ENCODE assay signal across 24 cellular contexts in the genomic region with DNA sequence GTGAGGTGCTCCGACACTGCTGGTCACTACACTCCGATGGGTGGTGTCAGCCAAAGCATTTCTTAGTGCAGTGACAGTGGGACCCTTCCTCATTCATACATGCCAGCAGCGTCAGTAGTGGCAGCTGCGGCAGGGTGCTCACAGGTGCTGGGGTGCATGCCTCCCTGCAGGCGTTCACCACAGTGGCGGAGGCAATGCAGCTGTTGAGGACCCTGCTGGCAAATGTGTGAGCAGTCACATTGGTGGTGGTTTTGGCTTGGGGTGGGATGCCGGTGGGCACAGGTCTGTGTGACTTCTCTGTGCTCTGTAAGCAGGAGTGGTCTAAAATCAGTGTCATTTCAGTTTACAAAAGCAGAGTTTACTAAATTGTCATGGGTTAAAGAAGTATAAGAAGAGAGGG.
"Had no signal": no experiment of that assay in that cellular context is flagged by ENCODE, and none has a peak within 500 bp of the region (broad histone marks: within the 10 kb centered on the region; RNA-seq: fewer than 3 reads in every experiment).

No MANE protein-coding gene starts in this region.

- H3K36me3 ChIP-seq: esophagus squamous epithelium, gastrocnemius medialis, left lung, sigmoid colon, upper lobe of left lung had no signal

- H3K4me1 Mint-ChIP-seq: endodermal cell had no signal

- H3K27me3 ChIP-seq: esophagus squamous epithelium, gastrocnemius medialis, left lung, sigmoid colon, testis, upper lobe of left lung had no signal

- H3K27ac ChIP-seq: coronary artery, esophagus squamous epithelium, gastrocnemius medialis, left lung, sigmoid colon, testis, upper lobe of left lung had no signal

- H3K9me3 ChIP-seq: esophagus squamous epithelium, gastrocnemius medialis, left lung, sigmoid colon, testis, upper lobe of left lung had no signal

- H3K36me3 Mint-ChIP-seq: natural killer cell; stimulated activated memory B cell treated with anti-CD40 and anti-IgM and Interleukin-4, amounts not matched to agents 10 μg/mL and 1 μg/mL and 100 μg/mL, for 72 hours had no signal

- ATAC-seq: gastrocnemius medialis; natural killer cell; stimulated activated memory B cell treated with anti-CD40 and anti-IgM and Interleukin-4, amounts not matched to agents 10 μg/mL and 1 μg/mL and 100 μg/mL, for 72 hours had no signal

- H3K4me1 ChIP-seq: gastrocnemius medialis, left lung, sigmoid colon, testis, upper lobe of left lung had no signal

- H3K9me3 Mint-ChIP-seq: natural killer cell; stimulated activated memory B cell treated with anti-CD40 and anti-IgM and Interleukin-4, amounts not matched to agents 10 μg/mL and 1 μg/mL and 100 μg/mL, for 72 hours had no signal

- H3K4me3 ChIP-seq: coronary artery, esophagus squamous epithelium, gastrocnemius medialis, left lung, lung, sigmoid colon, smooth muscle cell, testis, upper lobe of left lung had no signal

- DNase-seq: activated CD4-positive, alpha-beta T cell treated with anti-CD3 and anti-CD28 coated beads for 1 hour; activated CD4-positive, alpha-beta T cell treated with anti-CD3 and anti-CD28 coated beads, Interleukin-2, amount 50 U/mL, for 4 hours; activated naive CD4-positive, alpha-beta T cell; activated T-cell treated with anti-CD3 and anti-CD28 coated beads, Interleukin-2, amount 50 U/mL, for 1 hour; cerebellar nuclear complex; endodermal cell; esophagus squamous epithelium; gastrocnemius medialis; hippocampal formation; kidney glomerular epithelial cell; left lung; natural killer cell; retina; sigmoid colon; stimulated activated CD4-positive, alpha-beta T cell treated with anti-CD3 and anti-CD28 coated beads, Interleukin-15, amount 100 ng/mL, for 24 hours; T-helper 9 cell; testis had no signal

- H3K27me3 Mint-ChIP-seq: progenitor cell of endocrine pancreas; stimulated activated memory B cell treated with anti-CD40 and anti-IgM and Interleukin-4, amounts not matched to agents 10 μg/mL and 1 μg/mL and 100 μg/mL, for 72 hours had no signal

- H3K27ac Mint-ChIP-seq: activated T-helper 2 cell treated with anti-CD3 and anti-CD28 coated beads, Interferon-gamma antibody, Interleukin-2, Interleukin-4, amounts not matched to agents 10 μg/mL and 5 μg/mL and 100 μg/mL, durations not matched to agents 14 hours and 24 hours and 36 hours; endodermal cell; natural killer cell; progenitor cell of endocrine pancreas; stimulated activated memory B cell treated with anti-CD40 and anti-IgM and Interleukin-4, amounts not matched to agents 10 μg/mL and 1 μg/mL and 100 μg/mL, for 72 hours had no signal

- H3K4me3 Mint-ChIP-seq: endodermal cell; natural killer cell; stimulated activated memory B cell treated with anti-CD40 and anti-IgM and Interleukin-4, amounts not matched to agents 10 μg/mL and 1 μg/mL and 100 μg/mL, for 72 hours had no signal
